11 cellular contexts compared by ENCODE assay signal in the genomic region with DNA sequence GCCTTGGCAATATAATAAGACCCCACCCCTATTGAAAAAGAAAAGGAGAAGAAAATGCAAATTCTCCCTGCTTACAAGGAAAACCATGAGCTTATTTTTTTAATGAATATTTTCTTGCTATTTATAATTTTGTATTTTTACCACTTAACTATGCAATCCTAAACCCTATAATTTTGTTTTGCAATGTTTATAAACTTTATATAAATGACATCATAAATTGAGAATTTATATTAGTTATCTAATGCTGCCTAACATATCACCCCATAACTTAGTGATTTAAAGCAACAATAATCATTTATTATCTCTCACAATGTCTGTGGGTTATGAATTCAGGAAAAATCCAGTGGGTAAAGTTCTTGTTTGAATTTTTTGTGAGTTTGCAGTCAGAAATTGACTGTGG.
"Had no signal": no experiment of that assay in that cellular context is flagged by ENCODE, and none has a peak within 500 bp of the region (broad histone marks: within the 10 kb centered on the region; RNA-seq: fewer than 3 reads in every experiment).

No MANE protein-coding gene starts in this region.

- H2AFZ ChIP-seq: GM23248, GM23338 had no signal

- H3K4me2 ChIP-seq: GM23338 had no signal

- H3K4me3 ChIP-seq: GM23248, GM23338, HAP-1 had no signal

- H3K36me3 ChIP-seq: HAP-1 had no signal

- H3K9me3 ChIP-seq: HAP-1 had no signal

- FAIRE-seq: H1, H54 had no signal

- H3K27ac ChIP-seq: GM23248 had no signal

- ATAC-seq: GM23338, HCT116 had no signal

- DNase-seq: GM23248, GOT3, H7, H9, HCEC 1CT, HFFc6 had no signal

- H3K4me1 ChIP-seq: HAP-1 had no signal

- H3K9ac ChIP-seq: GM23248 had no signal
